ENCODE assay signal across 9 cellular contexts in genomic region chr18:55510809-55511208, GRCh38.
DNase-seq lines count a peak whose midpoint lies in the region; ATAC-seq and TF ChIP-seq lines count a peak whose summit lies in the region.
"Had no signal": no experiment of that assay in that cellular context is flagged by ENCODE, and none has a peak within 500 bp of the region (broad histone marks: within the 10 kb centered on the region; RNA-seq: fewer than 3 reads in every experiment).

No MANE protein-coding gene starts in this region.

- no peaks in the 10 kb centered on the region for H3K36me3 ChIP-seq in KMS-11 (ENCODE audit: insufficient read depth)
- H3K36me3 ChIP-seq in mucosa of rectum (ENCODE audit: control insufficient read depth in 2 of 2, insufficient read depth in 2 of 2, low read length in 2 of 2), result no peaks in the 10 kb centered on the region

- intact Hi-C loops in dorsolateral prefrontal cortex (cut with DNase I), result no loop called here

- H3K4me3 ChIP-seq in AG04449 (ENCODE audit: low read depth, low read length) (peak overlapping the region; percentile 9), KMS-11 (IDR thresholded peaks at IDR 0.05; ENCODE audit: insufficient read depth, low read depth, low read length) (no peak overlapping the region), dorsolateral prefrontal cortex (peak overlapping the region in 33 of 59 donors; percentile 0 to 47 (median 29)), mucosa of rectum (ENCODE audit: low read length in 2 of 2) (peak overlapping the region; percentile 8 to 17)

- H3K27ac ChIP-seq in KMS-11 (peak overlapping the region; percentile 73), dorsolateral prefrontal cortex (peak overlapping the region in 52 of 59 donors; percentile 5 to 86 (median 68)), mucosa of rectum (ENCODE audit: low read depth in 2 of 2, low read length in 2 of 2) (peak overlapping the region; percentile 36 to 59), foreskin keratinocyte (no peak overlapping the region)

- peak overlapping the region; percentile 50; the same call in 1 of the 2 replicates for H3K4me2 ChIP-seq in KMS-11

- CTCF ChIA-PET in AG04449 (lab: Yijun Ruan, JAX), result interaction anchor here (1.0 to 2.6 kb wide), 3 partner anchors 21 to 168 kb away, joined by 3 to 7 read pairs (median 3); no protein-coding TSS in a partner anchor

- no peaks in the 10 kb centered on the region for H4K20me1 ChIP-seq in KMS-11 (ENCODE audit: insufficient read depth)

- H3K79me2 ChIP-seq in KMS-11 (ENCODE audit: insufficient read depth, low read depth), result no peaks in the 10 kb centered on the region

- peak; percentile 51 for DNase-seq in AG04449 (ENCODE audit: low read depth, low spot score)
- no peak for DNase-seq in dorsolateral prefrontal cortex
- DNase-seq in foreskin melanocyte, result no peak
- DNase-seq in foreskin keratinocyte, result no peak
- no peak for DNase-seq in NCI-H345 treated with DMSO at 0.1 percent for 48 hours (lab: John Stamatoyannopoulos, UW; ENCODE audit: unreplicated experiment)
- DNase-seq: DMS153 had no signal

- no peak for TF ChIP-seq CTCF in AG04449 (IDR thresholded peaks at IDR 0.05; ENCODE audit: insufficient read depth, low read length, missing control alignments)
- TF ChIP-seq CTCF in KMS-11 (conservative IDR thresholded peaks at IDR 0.05; ENCODE audit: low read depth, low read length), result no peak
- TF ChIP-seq CTCF in dorsolateral prefrontal cortex (IDR thresholded peaks at IDR 0.05 in 54 of 56, conservative IDR thresholded peaks at IDR 0.05 in 2 of 56; ENCODE audit: low read depth in 1 of 56, partially characterized antibody in 56 of 56), result no peak
- TF ChIP-seq CTCF in foreskin keratinocyte (conservative IDR thresholded peaks at IDR 0.05), result no peak

- H3K9ac ChIP-seq in KMS-11 (no peak overlapping the region; the same call in 1 of the 2 replicates), mucosa of rectum (ENCODE audit: low read depth in 1 of 2, low read length in 2 of 2) (no peak overlapping the region)

- ATAC-seq in foreskin keratinocyte (no peak), GM21360 (IDR thresholded peaks at IDR 0.05; ENCODE audit: unreplicated experiment) (no peak)

- no peaks in the 10 kb centered on the region for H3K27me3 ChIP-seq in KMS-11 (ENCODE audit: insufficient read depth, low read depth)
- H3K27me3 ChIP-seq in dorsolateral prefrontal cortex, result no peaks in the 10 kb centered on the region
- no peaks in the 10 kb centered on the region for H3K27me3 ChIP-seq in mucosa of rectum (ENCODE audit: control insufficient read depth in 2 of 2, insufficient read depth in 2 of 2, low read length in 2 of 2)
- H3K27me3 ChIP-seq in foreskin keratinocyte, result no peaks in the 10 kb centered on the region

- H3K4me1 ChIP-seq in KMS-11 (ENCODE audit: low read depth, poor library complexity, severe bottlenecking), result peaks cover 49% of the 10 kb centered on the region
- no peaks in the 10 kb centered on the region for H3K4me1 ChIP-seq in mucosa of rectum (ENCODE audit: control insufficient read depth in 2 of 2, insufficient read depth in 2 of 2, low read length in 2 of 2)
- H3K4me1 ChIP-seq in foreskin keratinocyte, result peaks cover 8% of the 10 kb centered on the region

- H2AFZ ChIP-seq in KMS-11 (ENCODE audit: low read depth), result no peak overlapping the region

- POLR2A ChIA-PET in AG04449 (lab: Yijun Ruan, JAX), result interaction anchor here (1.2 kb wide), 1 partner anchor 76 kb away, joined by 3 read pairs; no protein-coding TSS in a partner anchor

- no peaks in the 10 kb centered on the region for H3K9me3 ChIP-seq in mucosa of rectum (ENCODE audit: control insufficient read depth in 2 of 2, low read length in 2 of 2)
